8 cellular contexts compared by ENCODE assay signal in genomic region chr19:12847159-12848139, GRCh38. TPM values are rescaled to one million over a fixed set of nuclear protein-coding genes. Genes with fewer than 3 reads are reported as not detected.
A peak's percentile ranks its signal among the peaks of the same experiment; 100 is the strongest.
DNase-seq lines count a peak whose midpoint lies in the region; ATAC-seq and TF ChIP-seq lines count a peak whose summit lies in the region.

No MANE protein-coding gene starts in this region.

- no peak overlapping the region for H3K27ac ChIP-seq in left ventricle myocardium inferior (replicated peaks)

- peak; percentile 98 for TF ChIP-seq CTCF in AG04449 (IDR thresholded peaks at IDR 0.05; ENCODE audit: insufficient read depth, low read length, missing control alignments)
- peak; percentile 90 for TF ChIP-seq CTCF in NB4 (IDR thresholded peaks at IDR 0.05; ENCODE audit: low read depth, low read length)
- TF ChIP-seq CTCF in left ventricle myocardium inferior (IDR thresholded peaks at IDR 0.05; ENCODE audit: borderline replicate concordance), result peak; percentile 99

- H3K4me1 ChIP-seq in left ventricle myocardium inferior, result peaks cover 9% of the 10 kb centered on the region

- no peaks in the 10 kb centered on the region for H3K36me3 ChIP-seq in left ventricle myocardium inferior

- peak overlapping the region; percentile 67 for H3K4me3 Mint-ChIP-seq in T-helper 2 cell treated with Interferon-gamma antibody and Interleukin-4, amounts not matched to agents 5 μg/mL and 100 μg/mL, for 36 hours

- intact Hi-C loops in left ventricle myocardium inferior (cut with micrococcal nuclease), result loop anchor here (10.0 kb wide), 1 partner anchor 83 kb away; no protein-coding TSS in a partner anchor

- H3K9me3 Mint-ChIP-seq in T-helper 2 cell treated with Interferon-gamma antibody and Interleukin-4, amounts not matched to agents 5 μg/mL and 100 μg/mL, for 36 hours, result no peaks in the 10 kb centered on the region

- H3K4me3 ChIP-seq in AG04449 (ENCODE audit: low read depth, low read length), result peak overlapping the region; percentile 42
- H3K4me3 ChIP-seq in NB4 (ENCODE audit: low read depth, low read length), result no peak overlapping the region
- H3K4me3 ChIP-seq in left ventricle myocardium inferior, result peak overlapping the region; percentile 50

- DNase-seq in AG04449 (ENCODE audit: low read depth, low spot score) (peak; percentile 5), NB4 (ENCODE audit: low read depth) (peak; percentile 83), amniotic stem cell (lab: John Stamatoyannopoulos, UW) (peak; percentile 58), left ventricle myocardium inferior (peak; percentile 83), retina (peak; percentile 96), OCI-M2 (lab: John Stamatoyannopoulos, UW; ENCODE audit: unreplicated experiment) (no peak)
- DNase-seq in T-helper 2 cell treated with Interferon-gamma antibody and Interleukin-4, amounts not matched to agents 5 μg/mL and 100 μg/mL, for 36 hours (ENCODE audit: low spot score), result peak; percentile 90

- H3K9me3 ChIP-seq in left ventricle myocardium inferior (replicated peaks), result no peaks in the 10 kb centered on the region

- peak; percentile 65 for ATAC-seq in GM18867 (IDR thresholded peaks at IDR 0.05; ENCODE audit: unreplicated experiment)

- peaks cover 6% of the 10 kb centered on the region for H3K27me3 Mint-ChIP-seq in T-helper 2 cell treated with Interferon-gamma antibody and Interleukin-4, amounts not matched to agents 5 μg/mL and 100 μg/mL, for 36 hours (ENCODE audit: low read depth)

- H3K27ac Mint-ChIP-seq in T-helper 2 cell treated with Interferon-gamma antibody and Interleukin-4, amounts not matched to agents 5 μg/mL and 100 μg/mL, for 36 hours, result no peak overlapping the region

- POLR2A ChIA-PET in AG04449 (lab: Yijun Ruan, JAX), result interaction anchor here (0.5 to 1.3 kb wide), 4 partner anchors 41 to 150 kb away, joined by 3 to 4 read pairs (median 3); partner anchors contain the start of genes FBXW9, JUNB and RNASEH2A

- TF ChIP-seq POLR2A in NB4 (IDR thresholded peaks at IDR 0.05; ENCODE audit: extremely low read depth, insufficient read length), result no peak

- no peaks in the 10 kb centered on the region for H3K4me1 Mint-ChIP-seq in T-helper 2 cell treated with Interferon-gamma antibody and Interleukin-4, amounts not matched to agents 5 μg/mL and 100 μg/mL, for 36 hours (ENCODE audit: low read depth)

- H3K27me3 ChIP-seq in left ventricle myocardium inferior (ENCODE audit: low read depth), result peaks cover 46% of the 10 kb centered on the region

- no peaks in the 10 kb centered on the region for H3K36me3 Mint-ChIP-seq in T-helper 2 cell treated with Interferon-gamma antibody and Interleukin-4, amounts not matched to agents 5 μg/mL and 100 μg/mL, for 36 hours (ENCODE audit: low read depth)

- CTCF ChIA-PET in AG04449 (lab: Yijun Ruan, JAX), result interaction anchor here (0.6 to 10.5 kb wide), 62 partner anchors 9 to 756 kb away, joined by 3 to 425 read pairs (median 5); partner anchors contain the start of genes CALR, DHPS, DNASE2 and FBXW9

RNA-seq across cellular contexts. Expression of gene MAST1, which starts 9.1 kb away (rescaled TPM):
- total RNA-seq in left ventricle myocardium inferior, result not detected

RNA-seq across cellular contexts. Expression of gene RTBDN, which starts 13.1 kb away (rescaled TPM):
- total RNA-seq in left ventricle myocardium inferior, result not detected

RNA-seq across cellular contexts. Expression of gene DNASE2, which starts 33.8 kb away (rescaled TPM):
- 19.7 TPM for total RNA-seq in left ventricle myocardium inferior

RNA-seq across cellular contexts. Expression of gene KLF1, which starts 39.6 kb away (rescaled TPM):
- not detected for total RNA-seq in left ventricle myocardium inferior

RNA-seq across cellular contexts. Expression of gene RNASEH2A, which starts 41.1 kb away (rescaled TPM):
- 2.5 TPM for total RNA-seq in left ventricle myocardium inferior
